Comparison of ENCODE assay signal across 19 cellular contexts in the genomic region with DNA sequence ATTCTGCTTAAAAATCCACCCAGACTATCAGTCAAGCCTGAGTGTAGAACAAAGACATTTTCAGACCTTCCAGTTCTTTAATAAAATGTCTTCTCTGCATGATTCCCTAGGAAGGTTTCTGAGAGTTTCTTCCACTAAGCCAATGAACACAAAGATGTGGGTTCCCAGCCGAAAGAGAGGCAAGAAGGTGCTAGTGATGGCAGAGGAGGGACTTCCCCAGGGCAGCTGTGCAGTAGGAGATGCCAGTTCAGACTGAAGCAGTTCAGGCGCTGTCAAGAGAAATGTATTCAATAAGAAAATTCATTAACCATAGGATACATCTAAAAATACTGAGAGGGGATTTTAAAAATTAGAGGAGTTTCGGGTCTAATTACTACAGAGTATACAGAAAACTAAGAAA.
DNase-seq lines count a peak whose midpoint lies in the region; ATAC-seq and TF ChIP-seq lines count a peak whose summit lies in the region.
"Had no signal": no experiment of that assay in that cellular context is flagged by ENCODE, and none has a peak within 500 bp of the region (broad histone marks: within the 10 kb centered on the region; RNA-seq: fewer than 3 reads in every experiment).

No MANE protein-coding gene starts in this region.

- no peak overlapping the region for H3K4me3 ChIP-seq in Loucy (ENCODE audit: low read length, poor library complexity, severe bottlenecking)
- H3K4me3 ChIP-seq in heart left ventricle = peak overlapping the region in 3 of 12 donors; percentile 1 to 34 (median 20)
- H3K4me3 ChIP-seq: SK-N-MC, vagina had no signal

- H3K9me3 ChIP-seq in Loucy (ENCODE audit: insufficient read depth, low read depth, low read length) (no peaks in the 10 kb centered on the region), heart left ventricle (no peaks in the 10 kb centered on the region)
- H3K9me3 ChIP-seq: BE2C, spleen, vagina had no signal

- H3F3A ChIP-seq in Loucy (ENCODE audit: low read depth) = no peaks in the 10 kb centered on the region

- H2AFZ ChIP-seq in Loucy (ENCODE audit: low read length) = peak overlapping the region; percentile 77

- H3K27ac ChIP-seq in heart left ventricle = no peak overlapping the region
- H3K27ac ChIP-seq: SK-N-MC, vagina had no signal

- DNase-seq in left lobe of liver (ENCODE audit: low spot score) (no peak), GM10266 (ENCODE audit: extremely low spot score) (no peak), heart left ventricle (no peak)
- no peak for DNase-seq in stimulated activated naive CD8-positive, alpha-beta T cell treated with anti-CD3 and anti-CD28 coated beads, Interleukin-15, Interleukin-2, amounts not matched to agents 100 U/mL and 50 U/mL, for 24 hours
- DNase-seq in activated CD4-positive, alpha-beta T cell treated with anti-CD3 and anti-CD28 coated beads, Interleukin-2, amount 50 U/mL, for 1 hour = no peak
- DNase-seq: activated gamma-delta T cell; anterior cingulate cortex; BE2C; glutamatergic neuron; NCI-H1048; NCI-H226; posterior cingulate gyrus; spleen; stimulated activated naive CD4-positive, alpha-beta T cell treated with Interleukin-2 at 50 U/mL for 16 hours had no signal

- TF ChIP-seq CTCF in Loucy (conservative IDR thresholded peaks at IDR 0.05; ENCODE audit: low read length) = no peak
- no peak for TF ChIP-seq CTCF in GM10266 (IDR thresholded peaks at IDR 0.05; ENCODE audit: control insufficient read depth, insufficient read depth, low read depth, missing control alignments)
- no peak for TF ChIP-seq CTCF in heart left ventricle (IDR thresholded peaks at IDR 0.05)

- H3K79me2 ChIP-seq in Loucy (ENCODE audit: insufficient read depth, low read length) = no peaks in the 10 kb centered on the region

- peak overlapping the region; percentile 52 for H3K4me2 ChIP-seq in Loucy (ENCODE audit: low read depth, low read length, poor library complexity, severe bottlenecking)

- H4K20me1 ChIP-seq in Loucy (ENCODE audit: insufficient read depth, low read length, poor library complexity, severe bottlenecking) = no peaks in the 10 kb centered on the region

- no peak for TF ChIP-seq POLR2A in heart left ventricle (IDR thresholded peaks at IDR 0.05)

- intact Hi-C loops in heart left ventricle (cut with DNase I) = no loop called here

- H3K27me3 ChIP-seq in Loucy (ENCODE audit: insufficient read depth, low read length, poor library complexity, severe bottlenecking) (no peaks in the 10 kb centered on the region), heart left ventricle (no peaks in the 10 kb centered on the region)
- H3K27me3 ChIP-seq: BE2C, spleen, vagina had no signal

- H3K36me3 ChIP-seq in Loucy (ENCODE audit: insufficient read depth, low read length) (no peaks in the 10 kb centered on the region), heart left ventricle (no peaks in the 10 kb centered on the region)
- H3K36me3 ChIP-seq: BE2C, spleen, vagina had no signal

- WGBS in heart left ventricle, 4 donors = 83 to 90% (median 87%) methylated on average over 3 of the region's 3 CpGs

- ATAC-seq in GM18498 (IDR thresholded peaks at IDR 0.05; ENCODE audit: unreplicated experiment) = peak; percentile 61
- ATAC-seq in GM19395 (IDR thresholded peaks at IDR 0.05; ENCODE audit: unreplicated experiment) = peak; percentile 34
- ATAC-seq in left lobe of liver = peak; percentile 62
- ATAC-seq in stimulated activated naive CD8-positive, alpha-beta T cell treated with anti-CD3 and anti-CD28 coated beads, Interleukin-15, Interleukin-2, amounts not matched to agents 100 U/mL and 50 U/mL, for 24 hours = no peak
- no peak for ATAC-seq in heart left ventricle

- no peak overlapping the region for H3K9ac ChIP-seq in Loucy (ENCODE audit: low read depth, low read length, poor library complexity, severe bottlenecking)

- H3K9me2 ChIP-seq in Loucy (replicated peaks; ENCODE audit: low read depth, low read length) = no peaks in the 10 kb centered on the region

- H3K4me1 ChIP-seq in Loucy (ENCODE audit: insufficient read depth, low read length, poor library complexity, severe bottlenecking) (no peaks in the 10 kb centered on the region), heart left ventricle (no peaks in the 10 kb centered on the region)
- H3K4me1 ChIP-seq: BE2C, spleen, vagina had no signal

Comparison
In these comparisons a context has a peak if more than half of its experiments do, and no peak if none do; other contexts are left out.
1. ATAC-seq: peak in GM18498 (single experiment), GM19395 (single experiment) and left lobe of liver (single experiment); none in stimulated activated naive CD8-positive, alpha-beta T cell treated with anti-CD3 and anti-CD28 coated beads, Interleukin-15, Interleukin-2, amounts not matched to agents 100 U/mL and 50 U/mL, for 24 hours (single experiment) and heart left ventricle (0 of 4).